ENCODE assay signal across 14 cellular contexts in genomic region chr10:30270247-30270646, GRCh38.
DNase-seq lines count a peak whose midpoint lies in the region; ATAC-seq, FAIRE-seq and TF ChIP-seq lines count a peak whose summit lies in the region.
"Had no signal": no experiment of that assay in that cellular context is flagged by ENCODE, and none has a peak within 500 bp of the region (broad histone marks: within the 10 kb centered on the region; RNA-seq: fewer than 3 reads in every experiment).

No MANE protein-coding gene starts in this region.

- H3K27ac Mint-ChIP-seq in activated T-cell treated with anti-CD3 and anti-CD28 coated beads, Interleukin-2, amount 50 U/mL, for 72 hours, result no peak overlapping the region
- H3K27ac Mint-ChIP-seq in naive thymus-derived CD4-positive, alpha-beta T cell, result no peak overlapping the region
- H3K27ac Mint-ChIP-seq: CD4-positive, CD25-positive, alpha-beta regulatory T cell had no signal

- POLR2A ChIA-PET in naive thymus-derived CD4-positive, alpha-beta T cell (lab: Charles Lee), result no interaction called here

- H3K36me3 Mint-ChIP-seq in activated T-cell treated with anti-CD3 and anti-CD28 coated beads, Interleukin-2, amount 50 U/mL, for 72 hours (ENCODE audit: insufficient read depth in 2 of 2), result peaks cover 0 to 1% of the 10 kb centered on the region in 2 donors
- peaks cover 0 to 3% (median 0%) of the 10 kb centered on the region in 5 donors for H3K36me3 Mint-ChIP-seq in naive thymus-derived CD4-positive, alpha-beta T cell
- H3K36me3 Mint-ChIP-seq: CD4-positive, CD25-positive, alpha-beta regulatory T cell had no signal

- H3K9me3 Mint-ChIP-seq in activated T-cell treated with anti-CD3 and anti-CD28 coated beads, Interleukin-2, amount 50 U/mL, for 72 hours, result peaks cover 0 to 3% of the 10 kb centered on the region in 2 donors
- peaks cover 0 to 16% (median 4%) of the 10 kb centered on the region in 11 donors for H3K9me3 Mint-ChIP-seq in naive thymus-derived CD4-positive, alpha-beta T cell

- no peak overlapping the region for H3K4me3 Mint-ChIP-seq in activated T-cell treated with anti-CD3 and anti-CD28 coated beads, Interleukin-2, amount 50 U/mL, for 72 hours
- no peak overlapping the region for H3K4me3 Mint-ChIP-seq in naive thymus-derived CD4-positive, alpha-beta T cell
- H3K4me3 Mint-ChIP-seq: CD4-positive, CD25-positive, alpha-beta regulatory T cell had no signal

- intact Hi-C loops in naive thymus-derived CD4-positive, alpha-beta T cell (cut with micrococcal nuclease), result no loop called here

- no peak overlapping the region for H3K27ac ChIP-seq in 22Rv1
- H3K27ac ChIP-seq in naive thymus-derived CD4-positive, alpha-beta T cell (ENCODE audit: low read depth, low read length), result no peak overlapping the region
- H3K27ac ChIP-seq: parathyroid adenoma, suprapubic skin had no signal

- DNase-seq in RCC 7860 (ENCODE audit: low spot score) (no peak), fibroblast of mammary gland (ENCODE audit: low read depth) (peak; percentile 16), HUDEP-2 (lab: John Stamatoyannopoulos, UW; ENCODE audit: unreplicated experiment in 76 of 76) (no peak), hypothalamus (lab: John Stamatoyannopoulos, UW) (no peak)
- no peak for DNase-seq in activated T-cell treated with anti-CD3 and anti-CD28 coated beads, Interleukin-2, amount 50 U/mL, for 72 hours
- DNase-seq in naive thymus-derived CD4-positive, alpha-beta T cell, result no peak
- DNase-seq: amniotic stem cell; CD4-positive, CD25-positive, alpha-beta regulatory T cell; NCI-H2081 treated with DMSO at 0.1 percent for 48 hours had no signal

- no peak overlapping the region for H3K4me3 ChIP-seq in fibroblast of mammary gland (ENCODE audit: control insufficient read depth, low read depth, low read length)
- no peak overlapping the region for H3K4me3 ChIP-seq in naive thymus-derived CD4-positive, alpha-beta T cell (ENCODE audit: low read length)
- H3K4me3 ChIP-seq: suprapubic skin had no signal

- no peaks in the 10 kb centered on the region for H3K4me1 ChIP-seq in naive thymus-derived CD4-positive, alpha-beta T cell (ENCODE audit: control insufficient read depth in 2 of 2, insufficient read depth in 2 of 2, low read length in 2 of 2)
- H3K4me1 ChIP-seq: parathyroid adenoma, suprapubic skin had no signal

- CTCF ChIA-PET in naive thymus-derived CD4-positive, alpha-beta T cell (lab: Charles Lee), result interaction anchor here (1.0 kb wide), 1 partner anchor 272 kb away, joined by 5 read pairs; no protein-coding TSS in a partner anchor

- no peaks in the 10 kb centered on the region for H3K9me3 ChIP-seq in naive thymus-derived CD4-positive, alpha-beta T cell (ENCODE audit: control insufficient read depth in 2 of 3, low read length in 3 of 3)
- H3K9me3 ChIP-seq: suprapubic skin had no signal

- peak; percentile 77 for FAIRE-seq in RCC 7860 (lab: Jason Lieb, UNC)

- peaks cover 34% of the 10 kb centered on the region for H3K27me3 Mint-ChIP-seq in activated T-cell treated with anti-CD3 and anti-CD28 coated beads, Interleukin-2, amount 50 U/mL, for 72 hours (ENCODE audit: low read depth)
- peaks cover 26 to 42% (median 32%) of the 10 kb centered on the region in 5 donors for H3K27me3 Mint-ChIP-seq in naive thymus-derived CD4-positive, alpha-beta T cell

- peak; percentile 34 for TF ChIP-seq CTCF in 22Rv1 (IDR thresholded peaks at IDR 0.05)
- TF ChIP-seq CTCF in GM12873 (IDR thresholded peaks at IDR 0.05; ENCODE audit: insufficient read depth, low read depth, low read length, missing control alignments), result peak; percentile 17
- peak; percentile 28 for TF ChIP-seq CTCF in fibroblast of mammary gland (conservative IDR thresholded peaks at IDR 0.05; ENCODE audit: control insufficient read depth, insufficient read depth, low read depth, low read length)

- H3K27me3 ChIP-seq in naive thymus-derived CD4-positive, alpha-beta T cell (ENCODE audit: control insufficient read depth in 2 of 2, insufficient read depth in 2 of 2, low read length in 2 of 2), result no peaks in the 10 kb centered on the region

- H3K4me1 Mint-ChIP-seq in activated T-cell treated with anti-CD3 and anti-CD28 coated beads, Interleukin-2, amount 50 U/mL, for 72 hours (ENCODE audit: low read depth), result no peaks in the 10 kb centered on the region
- no peaks in the 10 kb centered on the region for H3K4me1 Mint-ChIP-seq in naive thymus-derived CD4-positive, alpha-beta T cell
- H3K4me1 Mint-ChIP-seq: CD4-positive, CD25-positive, alpha-beta regulatory T cell had no signal

- H3K36me3 ChIP-seq in naive thymus-derived CD4-positive, alpha-beta T cell (ENCODE audit: control insufficient read depth in 2 of 3, insufficient read depth in 3 of 3, low read length in 3 of 3), result no peaks in the 10 kb centered on the region
- H3K36me3 ChIP-seq: suprapubic skin had no signal

- ATAC-seq in activated T-cell treated with anti-CD3 and anti-CD28 coated beads, Interleukin-2, amount 50 U/mL, for 72 hours (replicated peaks in 1 of 2), result no peak
- ATAC-seq in naive thymus-derived CD4-positive, alpha-beta T cell, result no peak
- ATAC-seq: left lobe of liver had no signal
